Comparison of ENCODE assay signal across 1 cellular context in the genomic region with DNA sequence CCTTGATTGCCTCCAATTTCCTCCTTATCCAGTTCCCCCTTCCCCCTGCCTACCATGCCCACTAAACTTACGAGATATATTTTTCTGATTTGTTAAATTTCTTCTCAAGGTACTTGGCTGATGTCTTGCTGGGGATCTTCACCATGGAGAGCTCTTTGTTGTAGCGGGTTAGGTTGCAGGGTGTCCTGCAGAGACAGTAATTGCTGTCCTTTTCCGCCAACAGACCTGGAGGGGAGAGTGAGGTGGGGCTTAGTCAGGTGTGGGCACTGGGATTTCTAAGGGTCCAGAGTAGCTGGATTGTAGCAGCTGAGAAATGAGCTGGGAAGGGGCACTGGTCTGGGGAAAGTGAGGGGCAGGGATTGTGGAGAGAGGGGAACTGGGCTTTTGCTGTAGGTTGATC.
TF ChIP-seq lines count a peak whose summit lies in the region.

No MANE protein-coding gene starts in this region.

TF ChIP-seq in GM12891, 5 proteins besides CTCF, POLR2A, EP300 and RAD21:
- no peak for TF ChIP-seq POU2F2 (IDR thresholded peaks at IDR 0.05; ENCODE audit: low read depth, low read length)
- TF ChIP-seq SPI1 (IDR thresholded peaks at IDR 0.05; ENCODE audit: low read depth, low read length) = no peak
- TF ChIP-seq PAX5 (IDR thresholded peaks at IDR 0.05; ENCODE audit: insufficient read depth, low read length, severe bottlenecking) = no peak
- TF ChIP-seq TAF1 (IDR thresholded peaks at IDR 0.05; ENCODE audit: low read depth, low read length) = no peak
- no peak for TF ChIP-seq POLR2AphosphoS5 (IDR thresholded peaks at IDR 0.05; ENCODE audit: low read depth, low read length)
